ENCODE assay signal across 16 cellular contexts in the genomic region with DNA sequence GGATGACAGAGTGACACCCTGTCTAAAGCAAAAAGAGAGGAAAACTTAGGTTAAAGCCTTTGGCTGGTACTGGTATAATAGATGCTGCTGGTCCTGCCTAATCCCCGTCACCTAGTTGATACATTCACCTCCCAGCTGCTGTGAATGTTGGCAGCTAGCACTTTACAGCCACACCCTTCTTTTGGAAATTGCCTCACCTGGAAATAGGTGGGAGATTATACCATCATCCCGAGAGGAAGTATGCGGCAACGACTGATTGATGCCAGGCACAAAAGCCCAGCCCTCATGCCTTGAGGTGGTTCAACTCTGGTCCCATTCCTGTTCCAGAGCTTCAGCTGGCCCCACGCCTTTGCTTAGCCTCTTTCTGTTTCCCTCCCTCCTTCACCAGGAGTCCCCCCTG. TPM values are rescaled to one million over a fixed set of nuclear protein-coding genes. Genes with fewer than 3 reads are reported as not detected.
DNase-seq lines count a peak whose midpoint lies in the region; ATAC-seq and TF ChIP-seq lines count a peak whose summit lies in the region.
"Had no signal": no experiment of that assay in that cellular context is flagged by ENCODE, and none has a peak within 500 bp of the region (broad histone marks: within the 10 kb centered on the region; RNA-seq: fewer than 3 reads in every experiment).

No MANE protein-coding gene starts in this region.

- intact Hi-C loops in left ventricle myocardium superior (cut with micrococcal nuclease) = no loop called here

- CTCF ChIA-PET in RWPE1 (lab: Yijun Ruan, JAX) = no interaction called here

- H3K9me3 ChIP-seq in trophoblast cell (ENCODE audit: insufficient read depth, low read depth, low read length) = no peaks in the 10 kb centered on the region
- H3K9me3 ChIP-seq: A549, Caco-2, HAP-1 had no signal

- H3K18ac ChIP-seq in trophoblast cell (ENCODE audit: low read length) = no peak overlapping the region

- H3K27ac ChIP-seq in RWPE1 (no peak overlapping the region), trophoblast cell (ENCODE audit: low read depth, low read length) (no peak overlapping the region)
- H3K27ac ChIP-seq: 22Rv1, A549, C4-2B, GM23248 had no signal

- H2AFZ ChIP-seq in trophoblast cell (ENCODE audit: insufficient read depth, low read length, poor library complexity) = no peak overlapping the region
- H2AFZ ChIP-seq: GM23248 had no signal

- TF ChIP-seq CTCF in RWPE1 (conservative IDR thresholded peaks at IDR 0.05; ENCODE audit: low read depth) (no peak), epithelial cell of esophagus (IDR thresholded peaks at IDR 0.05; ENCODE audit: insufficient read depth, low read depth, low read length, missing control alignments) (no peak)

- no peak overlapping the region for H4K91ac ChIP-seq in trophoblast cell (ENCODE audit: low read depth, low read length)

- H3K79me1 ChIP-seq in trophoblast cell (ENCODE audit: low read length) = peaks cover 4% of the 10 kb centered on the region

- no peak overlapping the region for H3K4me3 ChIP-seq in epithelial cell of esophagus (ENCODE audit: low read length)
- H3K4me3 ChIP-seq in trophoblast cell (ENCODE audit: low read depth, low read length) = no peak overlapping the region
- H3K4me3 ChIP-seq: A549, GM23248, HAP-1 had no signal

- no peaks in the 10 kb centered on the region for H3K79me2 ChIP-seq in trophoblast cell (ENCODE audit: control insufficient read depth, insufficient read depth, low read length, poor library complexity)

- no peaks in the 10 kb centered on the region for H3K4me1 ChIP-seq in trophoblast cell (ENCODE audit: control insufficient read depth in 1 of 2, insufficient read depth in 2 of 2, low read length in 2 of 2)
- H3K4me1 ChIP-seq: HAP-1 had no signal

- H2AK5ac ChIP-seq in trophoblast cell (ENCODE audit: low read length) = no peak overlapping the region

- H3K23ac ChIP-seq in trophoblast cell (ENCODE audit: low read length) = peak overlapping the region; percentile 45

- no peak overlapping the region for H3K14ac ChIP-seq in trophoblast cell (ENCODE audit: low read length)

- no peak overlapping the region for H4K12ac ChIP-seq in trophoblast cell (ENCODE audit: low read depth, low read length)

- H3K9ac ChIP-seq in trophoblast cell (ENCODE audit: low read length) = peak overlapping the region; percentile 23
- H3K9ac ChIP-seq: GM23248 had no signal

- H2BK5ac ChIP-seq in trophoblast cell (ENCODE audit: low read depth, low read length, poor library complexity) = no peak overlapping the region

- WGBS in trophoblast cell (ENCODE audit: extremely low coverage, insufficient coverage, insufficient read length) = no CpG with 5 or more reads among the region's 5 CpGs

- H4K8ac ChIP-seq in trophoblast cell (ENCODE audit: low read depth, low read length) = no peak overlapping the region

- no peaks in the 10 kb centered on the region for H3K36me3 ChIP-seq in trophoblast cell (ENCODE audit: control insufficient read depth in 1 of 2, insufficient read depth in 2 of 2, low read length in 2 of 2)
- H3K36me3 ChIP-seq: HAP-1 had no signal

- POLR2A ChIA-PET in RWPE1 (lab: Yijun Ruan, JAX; ENCODE audit: low non-redundant PET) = no interaction called here

- H3K27me3 ChIP-seq in trophoblast cell (ENCODE audit: insufficient read depth, low read length) = no peaks in the 10 kb centered on the region

- H2BK120ac ChIP-seq in trophoblast cell (ENCODE audit: insufficient read depth, low read length, poor library complexity) = no peak overlapping the region

- no peak overlapping the region for H2BK12ac ChIP-seq in trophoblast cell (ENCODE audit: low read length)

- DNase-seq in NCI-H748 (lab: John Stamatoyannopoulos, UW; ENCODE audit: unreplicated experiment) (peak; percentile 36), NCI-H748 treated with DMSO at 0.1 percent for 48 hours (lab: John Stamatoyannopoulos, UW) (no peak), RWPE1 (ENCODE audit: low spot score) (peak; percentile 18), epithelial cell of esophagus (ENCODE audit: low read depth) (peak; percentile 84), trophoblast cell (peak; percentile 26 to 58), left ventricle myocardium superior (no peak), NCI-H526 treated with DMSO at 0.1 percent for 48 hours (lab: John Stamatoyannopoulos, UW) (no peak), T-helper 1 cell (no peak)
- DNase-seq: AML-193; Caco-2; CD4-positive, alpha-beta T cell; GM23248 had no signal

- ATAC-seq in left ventricle myocardium superior = no peak
- ATAC-seq: A549 had no signal

- H3K4ac ChIP-seq in trophoblast cell (ENCODE audit: low read depth, low read length) = no peak overlapping the region

- no peak overlapping the region for H3K4me2 ChIP-seq in trophoblast cell (ENCODE audit: low read length)
- H3K4me2 ChIP-seq: A549 had no signal

RNA-seq across cellular contexts. Expression of a gene that starts 53.2 kb away (rescaled TPM):
- 76.1 and 80.1 TPM in 2 replicates for polyA plus RNA-seq in trophoblast cell (2013)
- 14.1 TPM for total RNA-seq in left ventricle myocardium superior

Comparison
In these comparisons a context has a peak if more than half of its experiments do, and no peak if none do; other contexts are left out.
1. DNase-seq: peak in NCI-H748 (single experiment), RWPE1 (single experiment), epithelial cell of esophagus (single experiment) and trophoblast cell (2 of 2); none in NCI-H748 treated with DMSO at 0.1 percent for 48 hours (single experiment), left ventricle myocardium superior (single experiment), NCI-H526 treated with DMSO at 0.1 percent for 48 hours (single experiment) and T-helper 1 cell (0 of 5).